Comparison of ENCODE assay signal across 9 cellular contexts in the genomic region with DNA sequence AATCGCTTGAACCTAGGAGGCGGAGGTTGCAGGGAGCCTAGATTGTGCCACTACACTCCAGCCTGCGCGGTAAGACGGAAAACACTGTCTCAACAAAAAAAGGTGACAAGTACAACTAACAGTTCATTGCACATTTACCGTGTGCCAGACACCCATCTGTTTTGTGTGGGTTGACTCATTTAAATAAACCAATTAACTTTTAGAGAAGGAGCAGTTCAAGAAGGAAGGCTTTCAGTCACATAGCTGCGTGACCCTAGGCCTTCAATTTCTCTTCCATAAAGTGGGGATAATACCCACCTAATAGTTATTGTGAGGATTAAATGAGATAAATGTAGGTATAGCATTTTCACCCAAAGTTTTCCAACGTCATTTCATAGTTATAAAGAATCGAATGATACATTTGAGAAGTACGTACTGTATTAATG. TPM values are rescaled to one million over a fixed set of nuclear protein-coding genes. Genes with fewer than 3 reads are reported as not detected.
DNase-seq lines count a peak whose midpoint lies in the region; ATAC-seq lines count a peak whose summit lies in the region.
"Had no signal": no experiment of that assay in that cellular context is flagged by ENCODE, and none has a peak within 500 bp of the region (broad histone marks: within the 10 kb centered on the region; RNA-seq: fewer than 3 reads in every experiment).

No MANE protein-coding gene starts in this region.

- H3K4me3 Mint-ChIP-seq in T-cell: peak overlapping the region; percentile 83 to 93 (median 91)
- H3K4me3 Mint-ChIP-seq in central memory CD8-positive, alpha-beta T cell: peak overlapping the region; percentile 88
- peak overlapping the region; percentile 83 for H3K4me3 Mint-ChIP-seq in stimulated activated effector memory CD8-positive, alpha-beta T cell treated with anti-CD3 and anti-CD28 coated beads, Interleukin-12 subunit alpha, Interleukin-12 subunit beta, amount 100 ng/mL, for 72 hours

- POLR2A ChIA-PET in T-cell (lab: Charles Lee): interaction anchor here in 1 of 2 donors (1.0 kb wide), 1 partner anchor 52 kb away, joined by 4 read pairs; the partner anchor contains the start of gene KDM7A

- H3K27me3 Mint-ChIP-seq in T-cell: no peaks in the 10 kb centered on the region
- no peaks in the 10 kb centered on the region for H3K27me3 Mint-ChIP-seq in central memory CD8-positive, alpha-beta T cell

- no peaks in the 10 kb centered on the region for H3K36me3 Mint-ChIP-seq in T-cell
- H3K36me3 Mint-ChIP-seq in central memory CD8-positive, alpha-beta T cell (ENCODE audit: insufficient read depth): peaks cover 20% of the 10 kb centered on the region
- H3K36me3 Mint-ChIP-seq in stimulated activated effector memory CD8-positive, alpha-beta T cell treated with anti-CD3 and anti-CD28 coated beads, Interleukin-12 subunit alpha, Interleukin-12 subunit beta, amount 100 ng/mL, for 72 hours: peaks cover 18% of the 10 kb centered on the region

- CTCF ChIA-PET in T-cell (lab: Charles Lee): interaction anchor here in 1 of 2 donors (0.6 to 1.8 kb wide), 3 partner anchors 34 to 67 kb away, joined by 3 to 17 read pairs (median 3); partner anchors contain the start of gene KDM7A

- ATAC-seq in T-cell (replicated peaks in 1 of 4): no peak
- ATAC-seq in central memory CD8-positive, alpha-beta T cell (replicated peaks; ENCODE audit: extremely low read depth, poor library complexity, severe bottlenecking): peak; percentile 35
- ATAC-seq in stimulated activated effector memory CD8-positive, alpha-beta T cell treated with anti-CD3 and anti-CD28 coated beads, Interleukin-12 subunit alpha, Interleukin-12 subunit beta, amount 100 ng/mL, for 72 hours: no peak
- ATAC-seq in HG02610 (IDR thresholded peaks at IDR 0.05; ENCODE audit: unreplicated experiment): no peak
- ATAC-seq in HG03457 (IDR thresholded peaks at IDR 0.05; ENCODE audit: unreplicated experiment): no peak

- H3K9me3 Mint-ChIP-seq in T-cell: no peaks in the 10 kb centered on the region
- H3K9me3 Mint-ChIP-seq in central memory CD8-positive, alpha-beta T cell: no peaks in the 10 kb centered on the region
- H3K9me3 Mint-ChIP-seq in stimulated activated effector memory CD8-positive, alpha-beta T cell treated with anti-CD3 and anti-CD28 coated beads, Interleukin-12 subunit alpha, Interleukin-12 subunit beta, amount 100 ng/mL, for 72 hours: no peaks in the 10 kb centered on the region

- H3K4me1 Mint-ChIP-seq in T-cell: peaks cover 59 to 68% (median 60%) of the 10 kb centered on the region in 3 donors
- H3K4me1 Mint-ChIP-seq in central memory CD8-positive, alpha-beta T cell: peaks cover 48% of the 10 kb centered on the region
- peaks cover 49% of the 10 kb centered on the region for H3K4me1 Mint-ChIP-seq in stimulated activated effector memory CD8-positive, alpha-beta T cell treated with anti-CD3 and anti-CD28 coated beads, Interleukin-12 subunit alpha, Interleukin-12 subunit beta, amount 100 ng/mL, for 72 hours

- peak; percentile 33 for DNase-seq in activated T-cell treated with anti-CD3 and anti-CD28 coated beads, Interleukin-2, amount 50 U/mL, for 1 hour
- DNase-seq in activated T-cell treated with anti-CD3 and anti-CD28 coated beads for 4 hours (no peak), T-cell (peak in 7 of 34 experiments; percentile 6 to 39 (median 24)), NCI-H2107 (lab: John Stamatoyannopoulos, UW) (no peak)
- DNase-seq in central memory CD8-positive, alpha-beta T cell (ENCODE audit: low spot score in 2 of 2): peak in 1 of 2 donors; percentile 41
- no peak for DNase-seq in stimulated activated effector memory CD8-positive, alpha-beta T cell treated with anti-CD3 and anti-CD28 coated beads, Interleukin-12 subunit alpha, Interleukin-12 subunit beta, amount 100 ng/mL, for 72 hours (ENCODE audit: low spot score in 2 of 2)
- DNase-seq: T1000 had no signal

- peak overlapping the region; percentile 99 to 100 for H3K27ac Mint-ChIP-seq in T-cell
- peak overlapping the region; percentile 99 for H3K27ac Mint-ChIP-seq in central memory CD8-positive, alpha-beta T cell (ENCODE audit: low read depth)
- peak overlapping the region; percentile 97 for H3K27ac Mint-ChIP-seq in stimulated activated effector memory CD8-positive, alpha-beta T cell treated with anti-CD3 and anti-CD28 coated beads, Interleukin-12 subunit alpha, Interleukin-12 subunit beta, amount 100 ng/mL, for 72 hours

RNA-seq across cellular contexts. Expression of gene KDM7A, which starts 52.3 kb away (rescaled TPM):
- 10 to 100 TPM; 36.5 to 60.2 (median 55.0) TPM for total RNA-seq in T-cell
